ENCODE assay signal across 14 cellular contexts in the genomic region with DNA sequence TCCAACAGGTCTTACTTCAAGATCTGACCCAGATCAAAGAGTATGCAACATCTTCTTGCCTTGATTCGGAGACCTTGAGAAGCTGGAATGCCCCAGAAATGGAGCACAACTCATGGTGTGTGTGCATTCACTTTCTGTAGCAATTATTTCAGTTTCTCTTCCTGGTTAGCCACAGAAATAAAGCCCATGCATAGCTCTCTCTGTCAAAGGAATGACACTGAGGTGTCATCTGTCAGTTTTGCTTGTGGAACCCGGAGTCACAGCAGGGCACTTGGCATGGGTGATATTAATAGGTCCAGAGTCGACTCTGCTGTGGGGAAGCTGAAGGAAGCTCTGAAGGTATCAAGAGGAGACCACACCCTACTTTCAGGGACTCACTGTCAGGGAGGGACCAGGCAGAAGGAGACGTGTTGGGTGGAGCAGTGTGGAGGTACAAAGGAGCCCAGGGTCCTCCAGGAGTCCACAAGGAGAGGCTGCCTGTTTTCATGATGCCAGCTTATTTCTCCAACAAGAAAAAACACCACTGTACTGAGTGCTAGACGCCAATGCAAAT. TPM values are rescaled to one million over a fixed set of nuclear protein-coding genes. Genes with fewer than 3 reads are reported as not detected.
A peak's percentile ranks its signal among the peaks of the same experiment; 100 is the strongest.
DNase-seq lines count a peak whose midpoint lies in the region; ATAC-seq and TF ChIP-seq lines count a peak whose summit lies in the region.
"Had no signal": no experiment of that assay in that cellular context is flagged by ENCODE, and none has a peak within 500 bp of the region (broad histone marks: within the 10 kb centered on the region; RNA-seq: fewer than 3 reads in every experiment).

No MANE protein-coding gene starts in this region.

- H3F3A ChIP-seq in MM.1S (ENCODE audit: insufficient read depth, low read length) (peaks cover 16% of the 10 kb centered on the region), neural progenitor cell (ENCODE audit: low read depth) (no peaks in the 10 kb centered on the region)

- TF ChIP-seq CTCF in MM.1S (IDR thresholded peaks at IDR 0.05; ENCODE audit: low read length) (no peak), neural progenitor cell (IDR thresholded peaks at IDR 0.05) (no peak), osteoblast (IDR thresholded peaks at IDR 0.05; ENCODE audit: extremely low read depth, low read depth, low read length) (no peak)

- H3K9me2 ChIP-seq in MM.1S (replicated peaks; ENCODE audit: insufficient read depth, low read length): no peaks in the 10 kb centered on the region

- DNase-seq in MM.1S (peak; percentile 89), GM03348 (ENCODE audit: low spot score) (no peak), neural progenitor cell (ENCODE audit: low spot score) (no peak), osteoblast (ENCODE audit: insufficient read length, low spot score, missing footprints) (no peak), NCI-H2171 treated with DMSO at 0.1 percent for 48 hours (lab: John Stamatoyannopoulos, UW) (no peak)
- DNase-seq: H7; midbrain; stimulated activated naive B cell treated with anti-CD40 and anti-IgM and Interleukin-4, amounts not matched to agents 10 μg/mL and 1 μg/mL and 100 μg/mL, for 72 hours had no signal

- H3K27ac ChIP-seq in MM.1S (ENCODE audit: low read length) (peak overlapping the region; percentile 42; the same call in 1 of the 2 replicates), neural progenitor cell (no peak overlapping the region), osteoblast (ENCODE audit: low read depth, low read length) (no peak overlapping the region)

- H3K9me3 ChIP-seq in MM.1S (replicated peaks; ENCODE audit: insufficient read depth, low read length) (no peaks in the 10 kb centered on the region), neural progenitor cell (ENCODE audit: low read depth) (no peaks in the 10 kb centered on the region), osteoblast (ENCODE audit: low read depth, low read length) (no peaks in the 10 kb centered on the region)

- H3K4me3 Mint-ChIP-seq in neural progenitor cell: no peak overlapping the region
- H3K4me3 Mint-ChIP-seq: stimulated activated naive B cell treated with anti-CD40 and anti-IgM and Interleukin-4, amounts not matched to agents 10 μg/mL and 1 μg/mL and 100 μg/mL, for 72 hours had no signal

- ATAC-seq in GM18502 (IDR thresholded peaks at IDR 0.05; ENCODE audit: poor library complexity, unreplicated experiment) (peak; percentile 77), GM19438 (IDR thresholded peaks at IDR 0.05; ENCODE audit: low read depth, unreplicated experiment) (peak; percentile 66), HG02885 (IDR thresholded peaks at IDR 0.05; ENCODE audit: poor library complexity, unreplicated experiment) (peak; percentile 77)

- H3K27ac Mint-ChIP-seq in neural progenitor cell: no peak overlapping the region
- H3K27ac Mint-ChIP-seq: stimulated activated naive B cell treated with anti-CD40 and anti-IgM and Interleukin-4, amounts not matched to agents 10 μg/mL and 1 μg/mL and 100 μg/mL, for 72 hours had no signal

- H3K9ac ChIP-seq in MM.1S (ENCODE audit: low read length) (no peak overlapping the region), neural progenitor cell (no peak overlapping the region)

- H3K4me2 ChIP-seq in MM.1S (ENCODE audit: low read depth, low read length) (peak overlapping the region; percentile 47; the same call in 1 of the 2 replicates), neural progenitor cell (no peak overlapping the region), osteoblast (ENCODE audit: insufficient read depth, low read length) (no peak overlapping the region)
- H3K4me2 ChIP-seq: smooth muscle cell had no signal

- no peak overlapping the region for H2AFZ ChIP-seq in MM.1S (ENCODE audit: low read length)
- H2AFZ ChIP-seq in neural progenitor cell (replicated peaks): no peak overlapping the region
- H2AFZ ChIP-seq in osteoblast (ENCODE audit: low read length): no peak overlapping the region

- peaks cover 9% of the 10 kb centered on the region for H3K27me3 Mint-ChIP-seq in neural progenitor cell (ENCODE audit: insufficient read depth, low read depth)
- H3K27me3 Mint-ChIP-seq: stimulated activated naive B cell treated with anti-CD40 and anti-IgM and Interleukin-4, amounts not matched to agents 10 μg/mL and 1 μg/mL and 100 μg/mL, for 72 hours had no signal

- no peaks in the 10 kb centered on the region for H3K9me3 Mint-ChIP-seq in neural progenitor cell

- H3K79me2 ChIP-seq in MM.1S (ENCODE audit: low read length): no peaks in the 10 kb centered on the region
- no peaks in the 10 kb centered on the region for H3K79me2 ChIP-seq in neural progenitor cell (ENCODE audit: low read depth)
- H3K79me2 ChIP-seq in osteoblast (ENCODE audit: insufficient read depth, low read length): no peaks in the 10 kb centered on the region

- no peaks in the 10 kb centered on the region for H3K4me1 Mint-ChIP-seq in neural progenitor cell

- no peaks in the 10 kb centered on the region for H3K36me3 ChIP-seq in MM.1S (replicated peaks; ENCODE audit: insufficient read depth, low read length)
- H3K36me3 ChIP-seq in neural progenitor cell: no peaks in the 10 kb centered on the region
- no peaks in the 10 kb centered on the region for H3K36me3 ChIP-seq in osteoblast (ENCODE audit: insufficient read depth, low read length)

- H3K4me1 ChIP-seq in MM.1S (ENCODE audit: low read length) (peaks cover 38% of the 10 kb centered on the region), neural progenitor cell (no peaks in the 10 kb centered on the region), osteoblast (ENCODE audit: insufficient read depth, low read length) (no peaks in the 10 kb centered on the region)

- no peaks in the 10 kb centered on the region for H3K36me3 Mint-ChIP-seq in neural progenitor cell

- H4K20me1 ChIP-seq in MM.1S (ENCODE audit: insufficient read depth, low read length): no peaks in the 10 kb centered on the region
- no peaks in the 10 kb centered on the region for H4K20me1 ChIP-seq in neural progenitor cell (ENCODE audit: low read depth)
- no peaks in the 10 kb centered on the region for H4K20me1 ChIP-seq in osteoblast (ENCODE audit: insufficient read depth, low read length)

- H3K27me3 ChIP-seq in MM.1S (replicated peaks; ENCODE audit: insufficient read depth, low read length): no peaks in the 10 kb centered on the region
- no peaks in the 10 kb centered on the region for H3K27me3 ChIP-seq in neural progenitor cell
- no peaks in the 10 kb centered on the region for H3K27me3 ChIP-seq in osteoblast (ENCODE audit: insufficient read depth, low read length)

- H3K4me3 ChIP-seq in MM.1S (ENCODE audit: low read length) (no peak overlapping the region), neural progenitor cell (no peak overlapping the region), osteoblast (ENCODE audit: insufficient read depth, low read length) (no peak overlapping the region)
- H3K4me3 ChIP-seq: smooth muscle cell had no signal

RNA-seq across cellular contexts. Expression of gene CLNK, which starts 10.7 kb away (rescaled TPM):
- total RNA-seq in neural progenitor cell (ENCODE audit: low replicate concordance) (not detected in 2 replicates), osteoblast (not detected in 2 replicates)
- total RNA-seq: H7; MCF 10A; smooth muscle cell; T-helper 2 cell treated with Interferon-gamma antibody and Interleukin-4, amounts not matched to agents 100 ng/mL and 5 ng/mL, for 36 hours had no signal
